ENCODE assay signal across 1 cellular context in genomic region chr10:17640331-17640816, GRCh38.
TF ChIP-seq lines count a peak whose summit lies in the region.

No MANE protein-coding gene starts in this region.

TF ChIP-seq in K562, 482 proteins besides CTCF, POLR2A, EP300 and RAD21:
- TF ChIP-seq CHAMP1 (IDR thresholded peaks at IDR 0.05) (no peak), HNRNPUL1 (IDR thresholded peaks at IDR 0.05; ENCODE audit: low read length) (no peak), SPI1 (IDR thresholded peaks at IDR 0.05; ENCODE audit: borderline replicate concordance, low read depth, low read length) (no peak)
TF ChIP-seq in K562: peak in this region for 0.
